In genomic region chr1:17869826-17870225, GRCh38 we compare ENCODE assay signal across 23 cellular contexts.
DNase-seq lines count a peak whose midpoint lies in the region; ATAC-seq, FAIRE-seq and TF ChIP-seq lines count a peak whose summit lies in the region.
"Had no signal": no experiment of that assay in that cellular context is flagged by ENCODE, and none has a peak within 500 bp of the region (broad histone marks: within the 10 kb centered on the region; RNA-seq: fewer than 3 reads in every experiment).

No MANE protein-coding gene starts in this region.

- H3K4me1 ChIP-seq in astrocyte (ENCODE audit: insufficient read depth, low read length), result peaks cover 27% of the 10 kb centered on the region
- H3K4me1 ChIP-seq: HAP-1 had no signal

- H3K27me3 ChIP-seq in astrocyte (ENCODE audit: insufficient read depth, low read length), result no peaks in the 10 kb centered on the region

- H3K9me3 Mint-ChIP-seq in astrocyte (ENCODE audit: unreplicated experiment), result peaks cover 5% of the 10 kb centered on the region
- peaks cover 7 to 9% of the 10 kb centered on the region in 2 donors for H3K9me3 Mint-ChIP-seq in stimulated activated naive B cell treated with anti-CD40 and anti-IgM and Interleukin-4, amounts not matched to agents 10 μg/mL and 1 μg/mL and 100 μg/mL, for 72 hours

- H3K36me3 Mint-ChIP-seq in astrocyte (ENCODE audit: low read depth, unreplicated experiment), result peaks cover 1% of the 10 kb centered on the region
- H3K36me3 Mint-ChIP-seq in stimulated activated naive B cell treated with anti-CD40 and anti-IgM and Interleukin-4, amounts not matched to agents 10 μg/mL and 1 μg/mL and 100 μg/mL, for 72 hours, result no peaks in the 10 kb centered on the region
- H3K36me3 Mint-ChIP-seq: CD8-positive, alpha-beta memory T cell; IgD-negative memory B cell had no signal

- TF ChIP-seq CTCF in AG10803 (conservative IDR thresholded peaks at IDR 0.05; ENCODE audit: low read length) (no peak), astrocyte (IDR thresholded peaks at IDR 0.05; ENCODE audit: insufficient read depth, low read depth, low read length) (no peak), fibroblast of mammary gland (conservative IDR thresholded peaks at IDR 0.05; ENCODE audit: control insufficient read depth, insufficient read depth, low read depth, low read length) (no peak)

- H2AFZ ChIP-seq in astrocyte (ENCODE audit: low read depth, low read length), result no peak overlapping the region

- no peaks in the 10 kb centered on the region for H4K20me1 ChIP-seq in astrocyte (ENCODE audit: insufficient read depth, low read length)

- peak; percentile 53 for DNase-seq in AG10803 (ENCODE audit: low read depth)
- DNase-seq in astrocyte (ENCODE audit: low read depth), result peak; percentile 27
- peak; percentile 82 for DNase-seq in fibroblast of mammary gland (ENCODE audit: low read depth)
- DNase-seq in skeletal muscle cell (ENCODE audit: low read depth), result peak; percentile 47
- no peak for DNase-seq in stimulated activated naive B cell treated with anti-CD40 and anti-IgM and Interleukin-4, amounts not matched to agents 10 μg/mL and 1 μg/mL and 100 μg/mL, for 72 hours
- DNase-seq in HK-2 (ENCODE audit: unreplicated experiment), result no peak
- no peak for DNase-seq in DMS153 treated with DMSO at 0.1 percent for 48 hours (lab: John Stamatoyannopoulos, UW; ENCODE audit: unreplicated experiment)
- DNase-seq: 8988T; Calu3; CD8-positive, alpha-beta memory T cell; DMS53; NCI-H1105; NCI-H146; NCI-H2029 treated with DMSO at 0.1 percent for 48 hours; NCI-H226; NCI-H510A treated with DMSO at 0.1 percent for 48 hours; NCI-H748 treated with DMSO at 0.1 percent for 48 hours; SIG-M5; SK-N-SH had no signal

- H3K4me1 Mint-ChIP-seq in astrocyte (ENCODE audit: low read depth, unreplicated experiment), result peaks cover 20% of the 10 kb centered on the region
- no peaks in the 10 kb centered on the region for H3K4me1 Mint-ChIP-seq in stimulated activated naive B cell treated with anti-CD40 and anti-IgM and Interleukin-4, amounts not matched to agents 10 μg/mL and 1 μg/mL and 100 μg/mL, for 72 hours
- H3K4me1 Mint-ChIP-seq: CD8-positive, alpha-beta memory T cell; IgD-negative memory B cell had no signal

- H3K27ac Mint-ChIP-seq in astrocyte (ENCODE audit: unreplicated experiment), result no peak overlapping the region
- no peak overlapping the region for H3K27ac Mint-ChIP-seq in stimulated activated naive B cell treated with anti-CD40 and anti-IgM and Interleukin-4, amounts not matched to agents 10 μg/mL and 1 μg/mL and 100 μg/mL, for 72 hours
- H3K27ac Mint-ChIP-seq: CD8-positive, alpha-beta memory T cell; IgD-negative memory B cell had no signal

- no peak overlapping the region for H3K4me2 ChIP-seq in astrocyte (ENCODE audit: low read length)
- H3K4me2 ChIP-seq: SK-N-SH had no signal

- H3K4me3 Mint-ChIP-seq in astrocyte (ENCODE audit: unreplicated experiment), result no peak overlapping the region
- no peak overlapping the region for H3K4me3 Mint-ChIP-seq in stimulated activated naive B cell treated with anti-CD40 and anti-IgM and Interleukin-4, amounts not matched to agents 10 μg/mL and 1 μg/mL and 100 μg/mL, for 72 hours
- H3K4me3 Mint-ChIP-seq: CD8-positive, alpha-beta memory T cell had no signal

- FAIRE-seq in astrocyte (lab: Jason Lieb, UNC), result no peak

- no peaks in the 10 kb centered on the region for H3K27me3 Mint-ChIP-seq in astrocyte (ENCODE audit: low read depth, unreplicated experiment)
- H3K27me3 Mint-ChIP-seq in stimulated activated naive B cell treated with anti-CD40 and anti-IgM and Interleukin-4, amounts not matched to agents 10 μg/mL and 1 μg/mL and 100 μg/mL, for 72 hours, result peaks cover 0 to 8% of the 10 kb centered on the region in 2 donors
- H3K27me3 Mint-ChIP-seq: CD8-positive, alpha-beta memory T cell; IgD-negative memory B cell had no signal

- H3K79me2 ChIP-seq in astrocyte (ENCODE audit: insufficient read depth, low read length), result no peaks in the 10 kb centered on the region

- H3K9ac ChIP-seq in astrocyte (ENCODE audit: low read length), result no peak overlapping the region
- H3K9ac ChIP-seq: SK-N-SH had no signal

- no peaks in the 10 kb centered on the region for H3K9me3 ChIP-seq in astrocyte (ENCODE audit: insufficient read depth, low read depth, low read length)
- H3K9me3 ChIP-seq: HAP-1, SK-N-SH had no signal

- no peak overlapping the region for H3K4me3 ChIP-seq in AG10803 (ENCODE audit: low read length)
- H3K4me3 ChIP-seq in astrocyte (ENCODE audit: insufficient read depth, low read depth, low read length), result no peak overlapping the region
- H3K4me3 ChIP-seq in fibroblast of mammary gland (ENCODE audit: control insufficient read depth, low read depth, low read length), result no peak overlapping the region
- no peak overlapping the region for H3K4me3 ChIP-seq in skeletal muscle cell (ENCODE audit: low read depth, low read length)
- H3K4me3 ChIP-seq: HAP-1 had no signal

- no peak for ATAC-seq in stimulated activated naive B cell treated with anti-CD40 and anti-IgM and Interleukin-4, amounts not matched to agents 10 μg/mL and 1 μg/mL and 100 μg/mL, for 72 hours (replicated peaks)
- ATAC-seq: Panc1 had no signal

- no peaks in the 10 kb centered on the region for H3K36me3 ChIP-seq in astrocyte (ENCODE audit: insufficient read depth, low read length)
- H3K36me3 ChIP-seq: HAP-1 had no signal

- no peak overlapping the region for H3K27ac ChIP-seq in astrocyte (ENCODE audit: low read depth, low read length)
- H3K27ac ChIP-seq: C4-2B had no signal

Comparison
In these comparisons a context has a peak if more than half of its experiments do, and no peak if none do; other contexts are left out.
1. DNase-seq: peak in AG10803 (single experiment), astrocyte (single experiment), fibroblast of mammary gland (single experiment) and skeletal muscle cell (single experiment); none in stimulated activated naive B cell treated with anti-CD40 and anti-IgM and Interleukin-4, amounts not matched to agents 10 μg/mL and 1 μg/mL and 100 μg/mL, for 72 hours (single experiment), HK-2 (single experiment) and DMS153 treated with DMSO at 0.1 percent for 48 hours (single experiment).